Comparison of ENCODE assay signal across 28 cellular contexts in genomic region chr5:170511550-170511949, GRCh38. TPM values are rescaled to one million over a fixed set of nuclear protein-coding genes. Genes with fewer than 3 reads are reported as not detected.
"Had no signal": no experiment of that assay in that cellular context is flagged by ENCODE, and none has a peak within 500 bp of the region (broad histone marks: within the 10 kb centered on the region; RNA-seq: fewer than 3 reads in every experiment).

No MANE protein-coding gene starts in this region.

- H3K36me3 Mint-ChIP-seq: naive B cell had no signal

- FAIRE-seq: endometrium, frontal cortex, islet of Langerhans had no signal

- H3K36me3 ChIP-seq: heart right ventricle, neutrophil, right atrium auricular region, sigmoid colon, stomach, thoracic aorta, transverse colon had no signal

- H3K4me1 Mint-ChIP-seq: naive B cell had no signal

- H3K4me3 Mint-ChIP-seq: naive B cell, nephron progenitor cell had no signal

- DNase-seq: cortex of kidney; effector memory CD4-positive, alpha-beta T cell; heart right ventricle; hypothalamus; kidney glomerular epithelial cell; mesendoderm; naive B cell; nephron progenitor cell; posterior cingulate gyrus; sigmoid colon; stimulated activated CD4-positive, alpha-beta T cell treated with anti-CD3 and anti-CD28 coated beads, Interleukin-2, amount 100 ng/mL, for 24 hours; stimulated activated naive CD4-positive, alpha-beta T cell; stomach; substantia nigra; transverse colon had no signal

- H3K27me3 ChIP-seq: right atrium auricular region, sigmoid colon, transverse colon had no signal

- H3K9me3 ChIP-seq: heart right ventricle, neutrophil, right atrium auricular region, sigmoid colon, stomach, thoracic aorta, transverse colon had no signal

- H3K9me3 Mint-ChIP-seq: naive B cell, nephron progenitor cell had no signal

- H3K27ac Mint-ChIP-seq: naive B cell had no signal

- H3K27ac ChIP-seq: heart right ventricle, neutrophil, right atrium auricular region, sigmoid colon, skin epidermis, stomach, thoracic aorta, transverse colon had no signal

- ATAC-seq: esophagus mucosa, heart right ventricle had no signal

- H3K4me3 ChIP-seq: heart right ventricle, right atrium auricular region, sigmoid colon, skin epidermis, stomach, thoracic aorta, transverse colon had no signal

- H3K4me1 ChIP-seq: heart right ventricle, right atrium auricular region, sigmoid colon, stomach, transverse colon had no signal

RNA-seq across cellular contexts. Expression of gene KCNIP1, which starts 7.7 kb away (rescaled TPM):
- total RNA-seq: esophagus mucosa, fibroblast of lung, osteoblast, pulmonary artery endothelial cell, right atrium auricular region, thoracic aorta, ureter had no signal
- polyA plus RNA-seq: fibroblast of lung, liver had no signal
